ENCODE assay signal across 20 cellular contexts in the genomic region with DNA sequence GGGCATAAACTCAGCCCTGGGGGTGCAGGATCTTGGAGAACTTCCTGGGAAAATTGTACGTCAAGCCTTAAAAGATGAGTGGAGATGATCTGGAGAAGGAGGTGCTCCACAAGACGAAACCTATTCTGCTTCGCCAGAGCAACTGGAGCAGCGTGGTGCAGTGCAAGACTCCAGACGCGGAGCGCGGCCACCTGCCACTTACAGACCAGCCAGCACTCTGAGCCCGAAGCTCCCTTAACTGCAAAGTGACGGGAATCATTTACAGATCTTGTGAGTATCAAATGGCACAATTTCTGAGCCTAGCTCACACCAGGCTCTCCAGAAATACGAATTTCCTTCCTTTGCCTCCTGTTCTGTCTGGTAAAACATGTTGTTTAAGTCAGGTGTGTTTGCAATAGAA.
"Had no signal": no experiment of that assay in that cellular context is flagged by ENCODE, and none has a peak within 500 bp of the region (broad histone marks: within the 10 kb centered on the region; RNA-seq: fewer than 3 reads in every experiment).

No MANE protein-coding gene starts in this region.

- H3K36me3 ChIP-seq: lower lobe of right lung, pancreas, thyroid gland had no signal

- H3K9me3 ChIP-seq: body of pancreas, lower lobe of right lung, pancreas, thyroid gland had no signal

- H3K36me3 Mint-ChIP-seq: activated naive CD8-positive, alpha-beta T cell treated with anti-CD3 and anti-CD28 coated beads for 36 hours; mesothelial cell of epicardium; stimulated activated naive B cell treated with anti-CD40 and anti-IgM and Interleukin-4, amounts not matched to agents 10 μg/mL and 1 μg/mL and 100 μg/mL, for 72 hours had no signal

- ATAC-seq: activated CD4-positive, CD25-positive, alpha-beta regulatory T cell treated with anti-CD3 and anti-CD28 coated beads, Interleukin-2, amount 50 U/mL, for 24 hours; body of pancreas; lower lobe of right lung; pancreas; stimulated activated naive B cell treated with anti-CD40 and anti-IgM and Interleukin-4, amounts not matched to agents 10 μg/mL and 1 μg/mL and 100 μg/mL, for 72 hours had no signal

- H3K4me1 Mint-ChIP-seq: activated naive CD8-positive, alpha-beta T cell treated with anti-CD3 and anti-CD28 coated beads for 36 hours; stimulated activated naive B cell treated with anti-CD40 and anti-IgM and Interleukin-4, amounts not matched to agents 10 μg/mL and 1 μg/mL and 100 μg/mL, for 72 hours had no signal

- H3K27me3 ChIP-seq: body of pancreas, pancreas, thyroid gland had no signal

- H3K4me3 ChIP-seq: body of pancreas, lower lobe of right lung, pancreas, thyroid gland had no signal

- H3K27ac Mint-ChIP-seq: activated naive CD8-positive, alpha-beta T cell treated with anti-CD3 and anti-CD28 coated beads for 36 hours; activated T-helper 1 cell treated with anti-CD3 and anti-CD28 coated beads, Interleukin-12 subunit alpha, Interleukin-12 subunit beta, Interleukin-2, Interleukin-4 antibody, amounts not matched to agents 30 ng/mL and 10 ng/mL and 1 ng/mL, durations not matched to agents 14 hours and 24 hours and 36 hours; mesothelial cell of epicardium; stimulated activated naive B cell treated with anti-CD40 and anti-IgM and Interleukin-4, amounts not matched to agents 10 μg/mL and 1 μg/mL and 100 μg/mL, for 72 hours had no signal

- H3K4me3 Mint-ChIP-seq: activated naive CD8-positive, alpha-beta T cell treated with anti-CD3 and anti-CD28 coated beads for 36 hours; activated T-helper 1 cell treated with anti-CD3 and anti-CD28 coated beads, Interleukin-12 subunit alpha, Interleukin-12 subunit beta, Interleukin-2, Interleukin-4 antibody, amounts not matched to agents 30 ng/mL and 10 ng/mL and 1 ng/mL, durations not matched to agents 14 hours and 24 hours and 36 hours; mesothelial cell of epicardium; neural crest cell; stimulated activated naive B cell treated with anti-CD40 and anti-IgM and Interleukin-4, amounts not matched to agents 10 μg/mL and 1 μg/mL and 100 μg/mL, for 72 hours had no signal

- FAIRE-seq: pancreas had no signal

- H3K4me1 ChIP-seq: body of pancreas, lower lobe of right lung, pancreas had no signal

- DNase-seq: activated CD4-positive, alpha-beta T cell treated with anti-CD3 and anti-CD28 coated beads, Interleukin-2, amount 50 U/mL, for 1 hour; activated CD8-positive, alpha-beta memory T cell treated with anti-CD3 and anti-CD28 coated beads for 24 hours; activated naive CD8-positive, alpha-beta T cell treated with anti-CD3 and anti-CD28 coated beads for 36 hours; amygdala; body of pancreas; central memory CD4-positive, alpha-beta T cell; cortex of kidney; effector CD8-positive, alpha-beta T cell; foreskin fibroblast; lower lobe of right lung; stimulated activated CD4-positive, alpha-beta T cell treated with anti-CD3 and anti-CD28 coated beads, Interleukin-15, amount 100 ng/mL, for 24 hours; stimulated activated CD4-positive, alpha-beta T cell treated with anti-CD3 and anti-CD28 coated beads, Interleukin-4, amount 100 ng/mL, for 1 hour; stimulated activated naive B cell treated with anti-CD40 and anti-IgM and Interleukin-4, amounts not matched to agents 10 μg/mL and 1 μg/mL and 100 μg/mL, for 72 hours; T1000; thyroid gland had no signal

- H3K9me3 Mint-ChIP-seq: activated naive CD8-positive, alpha-beta T cell treated with anti-CD3 and anti-CD28 coated beads for 36 hours; activated T-helper 1 cell treated with anti-CD3 and anti-CD28 coated beads, Interleukin-12 subunit alpha, Interleukin-12 subunit beta, Interleukin-2, Interleukin-4 antibody, amounts not matched to agents 30 ng/mL and 10 ng/mL and 1 ng/mL, durations not matched to agents 14 hours and 24 hours and 36 hours; mesothelial cell of epicardium; neural crest cell had no signal

- H3K27ac ChIP-seq: body of pancreas, lower lobe of right lung, pancreas, thyroid gland had no signal
